In the genomic region with DNA sequence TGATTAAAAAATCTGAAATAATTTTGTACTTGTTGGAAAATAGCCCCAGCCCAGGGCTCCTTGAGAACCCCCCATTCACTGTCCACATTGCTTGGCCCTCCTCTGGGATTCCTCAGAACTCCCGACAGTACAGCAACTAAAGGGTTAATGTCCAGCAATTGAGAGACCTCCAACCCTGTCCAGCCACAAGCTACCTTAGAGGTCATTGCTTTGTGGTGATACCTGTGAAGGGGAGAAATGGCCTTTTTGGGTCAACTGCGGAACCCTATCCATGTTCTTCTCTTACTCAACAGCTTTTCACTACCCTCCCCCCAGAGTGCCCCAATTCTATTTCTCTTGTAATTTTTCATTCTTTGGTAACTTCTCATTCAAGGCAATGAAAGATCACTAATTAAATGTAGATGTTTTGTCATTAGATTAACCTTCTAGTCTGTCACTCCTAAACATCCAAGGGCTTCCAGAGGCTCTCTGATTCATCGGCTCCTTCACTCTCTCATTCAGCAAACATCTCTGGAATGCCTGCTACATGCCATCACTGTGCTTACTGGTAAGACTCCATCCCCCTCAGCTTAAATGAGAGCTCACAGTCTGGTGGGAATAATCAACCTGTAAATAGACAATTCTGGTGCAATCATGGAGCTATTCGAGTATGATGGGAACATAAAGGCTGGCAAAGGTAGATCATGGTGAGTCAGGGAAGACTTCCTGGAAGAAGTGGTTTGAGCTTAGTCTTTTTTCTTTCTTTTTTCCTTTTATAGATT, we compare ENCODE assay signal across 8 cellular contexts.
DNase-seq lines count a peak whose midpoint lies in the region; ATAC-seq and TF ChIP-seq lines count a peak whose summit lies in the region.

No MANE protein-coding gene starts in this region.

- ATAC-seq in gastroesophageal sphincter: peak; percentile 98
- ATAC-seq in activated naive CD4-positive, alpha-beta T cell treated with anti-CD3 and anti-CD28 coated beads, Interleukin-2, amount 50 U/mL, for 72 hours: no peak

- H2AFZ ChIP-seq in SK-N-SH (ENCODE audit: low read depth): no peak overlapping the region
- H2AFZ ChIP-seq in trophoblast cell (ENCODE audit: insufficient read depth, low read length, poor library complexity): peak overlapping the region; percentile 91

- H3F3A ChIP-seq in SK-N-SH (replicated peaks; ENCODE audit: insufficient read depth): peaks cover 16% of the 10 kb centered on the region

- TF ChIP-seq EP300 in SK-N-SH (IDR thresholded peaks at IDR 0.05; ENCODE audit: borderline replicate concordance in 1 of 2, low read depth in 1 of 2, low read length in 1 of 2) (peak; percentile 54 to 96; a peak in 3 of 4 replicates), gastroesophageal sphincter (IDR thresholded peaks at IDR 0.05) (no peak)

- H3K18ac ChIP-seq in trophoblast cell (ENCODE audit: low read length): peak overlapping the region; percentile 60

- no peaks in the 10 kb centered on the region for H3K36me3 Mint-ChIP-seq in activated naive CD4-positive, alpha-beta T cell treated with anti-CD3 and anti-CD28 coated beads, Interleukin-2, amount 50 U/mL, for 72 hours

- no peak for TF ChIP-seq RAD21 in SK-N-SH (IDR thresholded peaks at IDR 0.05; ENCODE audit: low read length)

- H3K79me1 ChIP-seq in trophoblast cell (ENCODE audit: low read length): peaks cover 19% of the 10 kb centered on the region

- 41% methylated on average over 4 of the region's 4 CpGs for WGBS in SK-N-SH (ENCODE audit: low lambda C conversion rate)
- WGBS in gastroesophageal sphincter (ENCODE audit: low coverage in 1 of 2), 2 donors: 46 to 52% methylated on average over 4 of the region's 4 CpGs
- no CpG with 5 or more reads among the region's 4 CpGs for WGBS in trophoblast cell (ENCODE audit: extremely low coverage, insufficient coverage, insufficient read length)

- CTCF ChIA-PET in SK-N-SH (lab: Yijun Ruan, JAX): no interaction called here

- TF ChIP-seq CTCF in SK-N-SH (IDR thresholded peaks at IDR 0.05): no peak
- TF ChIP-seq CTCF in gastroesophageal sphincter (IDR thresholded peaks at IDR 0.05): no peak

- no peak overlapping the region for H4K12ac ChIP-seq in trophoblast cell (ENCODE audit: low read depth, low read length)

- H3K27ac ChIP-seq in SK-N-SH (ENCODE audit: low read depth in 2 of 2, low read length in 1 of 2) (peak overlapping the region; percentile 69 to 74; a peak in 3 of 4 replicates), gastroesophageal sphincter (peak overlapping the region; percentile 24 to 69 (median 66)), trophoblast cell (ENCODE audit: low read depth, low read length) (peak overlapping the region; percentile 96)

- H2BK5ac ChIP-seq in trophoblast cell (ENCODE audit: low read depth, low read length, poor library complexity): peak overlapping the region; percentile 99

- peak; percentile 99 for DNase-seq in EL
- no peak for DNase-seq in SK-N-SH
- DNase-seq in trophoblast cell: peak; percentile 89 to 91
- DNase-seq in activated CD4-positive, alpha-beta T cell treated with anti-CD3 and anti-CD28 coated beads, Interleukin-2, amount 50 U/mL, for 4 hours: no peak
- DNase-seq in stimulated activated CD4-positive, alpha-beta T cell treated with anti-CD3 and anti-CD28 coated beads, Interleukin-4, amount 100 ng/mL, for 1 hour: no peak
- no peak for DNase-seq in activated naive CD4-positive, alpha-beta T cell treated with anti-CD3 and anti-CD28 coated beads, Interleukin-2, amount 50 U/mL, for 72 hours (ENCODE audit: low spot score in 2 of 2)
- DNase-seq in Ammon's horn (ENCODE audit: low spot score): no peak

- peak overlapping the region; percentile 97 for H4K91ac ChIP-seq in trophoblast cell (ENCODE audit: low read depth, low read length)

- H3K9me3 ChIP-seq in SK-N-SH (no peaks in the 10 kb centered on the region), gastroesophageal sphincter (no peaks in the 10 kb centered on the region), trophoblast cell (ENCODE audit: insufficient read depth, low read depth, low read length) (no peaks in the 10 kb centered on the region)

- peak overlapping the region; percentile 88 for H3K14ac ChIP-seq in trophoblast cell (ENCODE audit: low read length)

- H2BK12ac ChIP-seq in trophoblast cell (ENCODE audit: low read length): peak overlapping the region; percentile 72

- H3K4me2 ChIP-seq in SK-N-SH: no peak overlapping the region
- peak overlapping the region; percentile 50 for H3K4me2 ChIP-seq in trophoblast cell (ENCODE audit: low read length)

- H3K4me1 ChIP-seq in SK-N-SH (ENCODE audit: control insufficient read depth in 1 of 2, insufficient read depth in 2 of 2, low read depth in 1 of 2, low read length in 1 of 2) (peaks cover 2 to 37% of the 10 kb centered on the region in 2 experiments), gastroesophageal sphincter (peaks cover 8 to 36% (median 10%) of the 10 kb centered on the region in 3 donors), trophoblast cell (ENCODE audit: control insufficient read depth in 1 of 2, insufficient read depth in 2 of 2, low read length in 2 of 2) (peaks cover 9 to 18% of the 10 kb centered on the region in 2 experiments)

- peak overlapping the region; percentile 98 for H2BK120ac ChIP-seq in trophoblast cell (ENCODE audit: insufficient read depth, low read length, poor library complexity)

- peak overlapping the region; percentile 76 for H4K8ac ChIP-seq in trophoblast cell (ENCODE audit: low read depth, low read length)

- no peaks in the 10 kb centered on the region for H3K27me3 ChIP-seq in SK-N-SH (ENCODE audit: insufficient read depth)
- no peaks in the 10 kb centered on the region for H3K27me3 ChIP-seq in gastroesophageal sphincter
- H3K27me3 ChIP-seq in trophoblast cell (ENCODE audit: insufficient read depth, low read length): no peaks in the 10 kb centered on the region

- no peaks in the 10 kb centered on the region for H3K79me2 ChIP-seq in SK-N-SH (ENCODE audit: insufficient read depth)
- no peaks in the 10 kb centered on the region for H3K79me2 ChIP-seq in trophoblast cell (ENCODE audit: control insufficient read depth, insufficient read depth, low read length, poor library complexity)

- no peak overlapping the region for H3K23ac ChIP-seq in trophoblast cell (ENCODE audit: low read length)

- no peaks in the 10 kb centered on the region for H4K20me1 ChIP-seq in SK-N-SH (ENCODE audit: insufficient read depth)

- H2AK5ac ChIP-seq in trophoblast cell (ENCODE audit: low read length): peak overlapping the region; percentile 97

- H3K4me3 ChIP-seq in SK-N-SH (ENCODE audit: low read depth in 2 of 2, low read length in 1 of 2) (no peak overlapping the region), gastroesophageal sphincter (no peak overlapping the region), trophoblast cell (ENCODE audit: low read depth, low read length) (no peak overlapping the region)

- no peak for TF ChIP-seq POLR2A in gastroesophageal sphincter (IDR thresholded peaks at IDR 0.05)

- POLR2A ChIA-PET in SK-N-SH (lab: Yijun Ruan, JAX): no interaction called here

- H3K4ac ChIP-seq in trophoblast cell (ENCODE audit: low read depth, low read length): peak overlapping the region; percentile 77

- no peaks in the 10 kb centered on the region for H3K36me3 ChIP-seq in SK-N-SH (replicated peaks in 1 of 2; ENCODE audit: control insufficient read depth in 1 of 2, insufficient read depth in 2 of 2, low read length in 1 of 2)
- no peaks in the 10 kb centered on the region for H3K36me3 ChIP-seq in gastroesophageal sphincter
- no peaks in the 10 kb centered on the region for H3K36me3 ChIP-seq in trophoblast cell (ENCODE audit: control insufficient read depth in 1 of 2, insufficient read depth in 2 of 2, low read length in 2 of 2)

- no peaks in the 10 kb centered on the region for H3K9me3 Mint-ChIP-seq in activated naive CD4-positive, alpha-beta T cell treated with anti-CD3 and anti-CD28 coated beads, Interleukin-2, amount 50 U/mL, for 72 hours

- H3K27ac Mint-ChIP-seq in activated naive CD4-positive, alpha-beta T cell treated with anti-CD3 and anti-CD28 coated beads, Interleukin-2, amount 50 U/mL, for 72 hours: no peak overlapping the region

- H3K9me2 ChIP-seq in SK-N-SH: no peaks in the 10 kb centered on the region

- H3K9ac ChIP-seq in SK-N-SH: 0 out of 2 replicates have a peak overlapping the region, but pooled peaks have one; percentile 13
- no peak overlapping the region for H3K9ac ChIP-seq in trophoblast cell (ENCODE audit: low read length)

TF ChIP-seq in SK-N-SH, 30 proteins besides CTCF, POLR2A, EP300 and RAD21 (continues in another document):
- TF ChIP-seq GABPA (IDR thresholded peaks at IDR 0.05; ENCODE audit: low read depth): peak; percentile 14; the same call in 1 of the 2 replicates
- no peak for TF ChIP-seq NRF1 (IDR thresholded peaks at IDR 0.05; ENCODE audit: low read depth, low read length)
- TF ChIP-seq, protein P1, sequence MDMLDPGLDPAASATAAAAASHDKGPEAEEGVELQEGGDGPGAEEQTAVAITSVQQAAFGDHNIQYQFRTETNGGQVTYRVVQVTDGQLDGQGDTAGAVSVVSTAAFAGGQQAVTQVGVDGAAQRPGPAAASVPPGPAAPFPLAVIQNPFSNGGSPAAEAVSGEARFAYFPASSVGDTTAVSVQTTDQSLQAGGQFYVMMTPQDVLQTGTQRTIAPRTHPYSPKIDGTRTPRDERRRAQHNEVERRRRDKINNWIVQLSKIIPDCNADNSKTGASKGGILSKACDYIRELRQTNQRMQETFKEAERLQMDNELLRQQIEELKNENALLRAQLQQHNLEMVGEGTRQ (IDR thresholded peaks at IDR 0.05; ENCODE audit: borderline replicate concordance, low read depth, low read length): no peak
- no peak for TF ChIP-seq ELF1 (IDR thresholded peaks at IDR 0.05)
- no peak for TF ChIP-seq SMC3 (IDR thresholded peaks at IDR 0.05; ENCODE audit: low read depth, low read length)
- peak; percentile 29; the same call in 1 of the 2 replicates for TF ChIP-seq TAF1 (IDR thresholded peaks at IDR 0.05; ENCODE audit: borderline replicate concordance, low read depth, low read length)
- peak; percentile 79 for TF ChIP-seq RXRA (IDR thresholded peaks at IDR 0.05; ENCODE audit: borderline replicate concordance, low read depth)
- TF ChIP-seq, protein P2, sequence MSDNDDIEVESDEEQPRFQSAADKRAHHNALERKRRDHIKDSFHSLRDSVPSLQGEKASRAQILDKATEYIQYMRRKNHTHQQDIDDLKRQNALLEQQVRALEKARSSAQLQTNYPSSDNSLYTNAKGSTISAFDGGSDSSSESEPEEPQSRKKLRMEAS (IDR thresholded peaks at IDR 0.05; ENCODE audit: low read depth): peak; percentile 21; the same call in 1 of the 2 replicates
- TF ChIP-seq JUND (IDR thresholded peaks at IDR 0.05): peak; percentile 96
- TF ChIP-seq FOSL2 (IDR thresholded peaks at IDR 0.05; ENCODE audit: borderline replicate concordance, low read depth): peak; percentile 98
- TF ChIP-seq, protein P3, sequence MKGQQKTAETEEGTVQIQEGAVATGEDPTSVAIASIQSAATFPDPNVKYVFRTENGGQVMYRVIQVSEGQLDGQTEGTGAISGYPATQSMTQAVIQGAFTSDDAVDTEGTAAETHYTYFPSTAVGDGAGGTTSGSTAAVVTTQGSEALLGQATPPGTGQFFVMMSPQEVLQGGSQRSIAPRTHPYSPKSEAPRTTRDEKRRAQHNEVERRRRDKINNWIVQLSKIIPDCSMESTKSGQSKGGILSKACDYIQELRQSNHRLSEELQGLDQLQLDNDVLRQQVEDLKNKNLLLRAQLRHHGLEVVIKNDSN (IDR thresholded peaks at IDR 0.05; ENCODE audit: borderline replicate concordance, low read depth): 0 out of 2 replicates have a peak, but pooled peaks have one; percentile 14

Comparison
In these comparisons a context has a peak if more than half of its experiments do, and no peak if none do; other contexts are left out.
1. DNase-seq: peak in EL (single experiment) and trophoblast cell (2 of 2); none in SK-N-SH (single experiment), activated CD4-positive, alpha-beta T cell treated with anti-CD3 and anti-CD28 coated beads, Interleukin-2, amount 50 U/mL, for 4 hours (0 of 2), stimulated activated CD4-positive, alpha-beta T cell treated with anti-CD3 and anti-CD28 coated beads, Interleukin-4, amount 100 ng/mL, for 1 hour (single experiment), activated naive CD4-positive, alpha-beta T cell treated with anti-CD3 and anti-CD28 coated beads, Interleukin-2, amount 50 U/mL, for 72 hours (0 of 2) and Ammon's horn (single experiment).
2. Peak in every context shown above with its lines, with median percentiles within 50 percentile points of each other: H3K27ac ChIP-seq.